Comparison of ENCODE assay signal across 9 cellular contexts in the genomic region with DNA sequence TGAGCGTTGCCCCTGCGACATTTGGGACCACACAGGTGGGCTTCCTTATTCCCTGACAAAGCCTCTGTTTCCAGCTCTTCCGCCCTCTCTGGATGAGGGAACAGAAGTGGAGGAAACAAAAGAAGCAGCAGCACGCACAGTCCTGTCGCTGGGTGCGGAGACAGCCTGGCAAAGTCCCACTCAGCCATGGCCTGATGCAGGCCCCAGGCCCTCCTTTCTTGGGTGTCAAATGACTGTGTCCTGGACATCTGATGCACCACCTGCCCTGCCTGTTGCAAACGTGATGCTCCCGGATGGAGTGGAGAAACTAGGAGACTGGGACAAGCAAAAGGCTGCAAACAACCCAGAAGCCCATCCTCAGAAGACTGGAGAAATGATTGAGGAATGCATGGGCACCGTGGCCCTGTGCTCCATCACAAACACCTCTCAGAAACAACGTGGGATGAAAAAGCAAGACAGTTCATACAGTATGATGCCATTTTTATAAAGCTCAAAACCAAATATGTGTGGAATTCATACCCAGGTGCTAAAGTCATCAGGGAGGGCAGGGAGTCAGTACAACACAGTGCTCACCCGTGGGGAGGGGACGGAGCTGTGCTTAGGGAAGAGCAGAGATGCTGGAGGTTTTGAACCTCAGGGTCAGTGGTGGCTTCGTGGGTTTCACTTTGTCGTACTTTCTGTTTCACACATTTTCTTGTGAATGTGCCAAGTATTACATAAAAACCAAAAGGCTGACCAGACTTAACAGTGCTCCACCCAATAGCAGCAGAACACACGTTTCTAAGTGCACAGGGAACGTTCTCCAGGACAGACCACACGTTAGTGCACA. TPM values are rescaled to one million over a fixed set of nuclear protein-coding genes. Genes with fewer than 3 reads are reported as not detected.
DNase-seq lines count a peak whose midpoint lies in the region; ATAC-seq, FAIRE-seq and TF ChIP-seq lines count a peak whose summit lies in the region.
"Had no signal": no experiment of that assay in that cellular context is flagged by ENCODE, and none has a peak within 500 bp of the region (broad histone marks: within the 10 kb centered on the region; RNA-seq: fewer than 3 reads in every experiment).

No MANE protein-coding gene starts in this region.

- no TSS peak for BruUV-seq in A673 (replicated peaks; lab: Mats Ljungman, UMichigan)

- no peaks in the 10 kb centered on the region for H3K27me3 Mint-ChIP-seq in activated T-helper 17 cell treated with anti-CD3 and anti-CD28 coated beads, Interleukin-2, amount 50 U/mL, for 72 hours

- POLR2A ChIA-PET in BJ (lab: Charles Lee) (interaction anchor here (0.6 kb wide), 2 partner anchors 35 to 273 kb away, joined by 3 to 5 read pairs; no protein-coding TSS in a partner anchor), A673 (lab: Charles Lee; ENCODE audit: low non-redundant PET) (no interaction called here)

- peak overlapping the region; percentile 2 to 26 for H3K9ac ChIP-seq in stomach smooth muscle (ENCODE audit: low read length in 2 of 2)

- peaks cover 24% of the 10 kb centered on the region for H3K36me3 ChIP-seq in BJ (ENCODE audit: control insufficient read depth, insufficient read depth, low read length)
- peaks cover 20 to 21% of the 10 kb centered on the region in 2 donors for H3K36me3 ChIP-seq in stomach smooth muscle (ENCODE audit: control insufficient read depth in 2 of 2, insufficient read depth in 2 of 2, low read length in 2 of 2)
- H3K36me3 ChIP-seq in A673 (ENCODE audit: insufficient read depth, low read length, poor library complexity, severe bottlenecking): peaks cover 32% of the 10 kb centered on the region

- H3K4me1 ChIP-seq in stomach smooth muscle (ENCODE audit: control insufficient read depth, insufficient read depth, low read length) (peaks cover 36% of the 10 kb centered on the region), A673 (ENCODE audit: insufficient read depth, low read length, poor library complexity, severe bottlenecking) (no peaks in the 10 kb centered on the region)

- peaks cover 15% of the 10 kb centered on the region for H3K4me1 Mint-ChIP-seq in activated T-helper 17 cell treated with anti-CD3 and anti-CD28 coated beads, Interleukin-2, amount 50 U/mL, for 72 hours

- DNase-seq in BJ (ENCODE audit: low read depth): peak; percentile 41
- peak; percentile 82 for DNase-seq in GM19239 (ENCODE audit: insufficient read length, low spot score)
- DNase-seq in hepatic stellate cell (ENCODE audit: low spot score): peak; percentile 55
- no peak for DNase-seq in A673 (ENCODE audit: low spot score)
- no peak for DNase-seq in NCI-H187 (lab: John Stamatoyannopoulos, UW)

- H3K9me3 ChIP-seq in stomach smooth muscle (ENCODE audit: control insufficient read depth in 2 of 2, low read length in 2 of 2) (no peaks in the 10 kb centered on the region), A673 (ENCODE audit: low read depth, low read length, poor library complexity, severe bottlenecking) (no peaks in the 10 kb centered on the region)

- peaks cover 50% of the 10 kb centered on the region for H3K36me3 Mint-ChIP-seq in activated T-helper 17 cell treated with anti-CD3 and anti-CD28 coated beads, Interleukin-2, amount 50 U/mL, for 72 hours (ENCODE audit: low read depth)

- H3K9me3 Mint-ChIP-seq in activated T-helper 17 cell treated with anti-CD3 and anti-CD28 coated beads, Interleukin-2, amount 50 U/mL, for 72 hours: no peaks in the 10 kb centered on the region

- H3K4me3 Mint-ChIP-seq in activated T-helper 17 cell treated with anti-CD3 and anti-CD28 coated beads, Interleukin-2, amount 50 U/mL, for 72 hours: peak overlapping the region; percentile 52

- ATAC-seq in HG03196 (IDR thresholded peaks at IDR 0.05; ENCODE audit: unreplicated experiment): peak; percentile 58
- ATAC-seq in activated T-helper 17 cell treated with anti-CD3 and anti-CD28 coated beads, Interleukin-2, amount 50 U/mL, for 72 hours (replicated peaks): peak; percentile 78

- TF ChIP-seq CTCF in BJ (IDR thresholded peaks at IDR 0.05; ENCODE audit: insufficient read depth, low read depth, low read length) (no peak), A673 (conservative IDR thresholded peaks at IDR 0.05; ENCODE audit: low read depth, low read length) (no peak)

- H3K27ac ChIP-seq in stomach smooth muscle (ENCODE audit: low read length) (peak overlapping the region; percentile 74), A673 (ENCODE audit: low read depth, low read length, poor library complexity, severe bottlenecking) (no peak overlapping the region)

- H3K4me3 ChIP-seq in BJ (ENCODE audit: low read depth, low read length) (no peak overlapping the region), stomach smooth muscle (ENCODE audit: low read length in 2 of 2) (peak overlapping the region; percentile 38 to 62), A673 (ENCODE audit: low read depth, low read length, poor library complexity, severe bottlenecking) (no peak overlapping the region)

- peak overlapping the region; percentile 81 for H3K27ac Mint-ChIP-seq in activated T-helper 17 cell treated with anti-CD3 and anti-CD28 coated beads, Interleukin-2, amount 50 U/mL, for 72 hours

- CTCF ChIA-PET in BJ (lab: Yijun Ruan, JAX) (no interaction called here), A673 (lab: Charles Lee) (no interaction called here)

- intact Hi-C loops in A673 (cut with micrococcal nuclease; ENCODE audit: unreplicated experiment): no loop called here

- peak; percentile 99 for FAIRE-seq in GM19239 (lab: Jason Lieb, UNC)
- FAIRE-seq: H1 had no signal

- H3K27me3 ChIP-seq in BJ (ENCODE audit: control insufficient read depth, insufficient read depth, low read length): no peaks in the 10 kb centered on the region
- no peaks in the 10 kb centered on the region for H3K27me3 ChIP-seq in stomach smooth muscle (ENCODE audit: control insufficient read depth in 1 of 2, insufficient read depth in 2 of 2, low read length in 2 of 2)
- no peaks in the 10 kb centered on the region for H3K27me3 ChIP-seq in A673 (replicated peaks; ENCODE audit: insufficient read depth, low read depth, low read length, poor library complexity)

RNA-seq across cellular contexts. Expression of a gene that starts 20.9 kb away (rescaled TPM):
- 4.4 and 7.4 TPM in 2 replicates for polyA plus RNA-seq in BJ (2011; rRNA removed)
- polyA minus RNA-seq in BJ (2011; rRNA and poly(A)+ RNA removed): 12.2 and 12.8 TPM in 2 replicates
- total RNA-seq in activated T-helper 17 cell treated with anti-CD3 and anti-CD28 coated beads, Interleukin-2, amount 50 U/mL, for 72 hours: 100 to 1,000 TPM in 1 of 2 donors, 10 to 100 TPM in 1; 88.7 to 134 TPM
- total RNA-seq in A673 (2021): 108 and 114 TPM in 2 replicates

RNA-seq across cellular contexts. Expression of a gene that starts 26.9 kb away (rescaled TPM):
- 3,555 and 5,521 TPM in 2 replicates for polyA plus RNA-seq in BJ (2011; rRNA removed)
- polyA minus RNA-seq in BJ (2011; rRNA and poly(A)+ RNA removed): 337 and 436 TPM in 2 replicates
- 1,000 to 10,000 TPM; 1,915 to 2,917 TPM for total RNA-seq in activated T-helper 17 cell treated with anti-CD3 and anti-CD28 coated beads, Interleukin-2, amount 50 U/mL, for 72 hours
- 2,816 and 3,047 TPM in 2 replicates for total RNA-seq in A673 (2021)

Comparison
In these comparisons a context has a peak if more than half of its experiments do, and no peak if none do; other contexts are left out.
1. DNase-seq: peak in BJ (single experiment), GM19239 (single experiment) and hepatic stellate cell (single experiment); none in A673 (single experiment) and NCI-H187 (0 of 2).
2. H3K4me3 ChIP-seq: peak in stomach smooth muscle (2 of 2); none in BJ (single experiment) and A673 (single experiment).